In the genomic region with DNA sequence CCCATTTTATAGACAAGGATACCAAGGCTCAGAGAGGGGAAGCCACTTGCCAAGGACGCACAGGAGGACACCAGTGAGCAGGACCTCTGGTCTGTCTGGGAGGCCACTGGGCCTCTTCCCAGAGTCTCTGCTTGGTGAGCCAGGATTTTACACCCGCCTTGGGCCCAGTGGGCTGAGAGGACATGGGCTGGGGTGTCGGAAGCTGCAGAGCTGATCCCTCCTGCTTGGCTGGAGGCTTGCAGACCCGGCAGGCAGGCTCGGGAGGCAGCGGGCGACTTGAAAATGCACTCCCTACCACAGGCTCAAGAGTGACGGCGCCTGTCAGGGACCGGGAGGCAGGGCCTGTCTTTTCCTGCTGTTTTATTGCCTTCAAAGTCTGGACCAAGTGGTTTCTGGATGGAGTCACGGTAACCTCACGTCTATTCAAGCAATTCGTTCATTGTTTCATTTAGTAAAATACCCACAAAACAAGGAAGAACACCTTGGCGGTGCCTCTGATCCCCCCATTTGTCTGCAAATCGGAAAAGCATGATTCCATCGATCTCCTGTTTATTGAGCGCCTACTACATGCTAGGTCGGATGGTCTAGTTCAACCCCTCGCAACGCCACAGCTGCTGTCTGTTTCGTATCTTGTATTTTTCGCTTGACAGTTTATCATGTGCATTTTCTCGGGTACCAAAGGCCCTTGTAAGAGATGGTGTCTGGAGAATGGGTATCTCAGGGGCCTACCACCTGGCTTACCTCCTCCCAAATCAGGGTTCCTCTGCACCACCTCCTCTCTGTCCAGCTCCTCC, we compare ENCODE assay signal across 23 cellular contexts.
DNase-seq lines count a peak whose midpoint lies in the region; ATAC-seq, FAIRE-seq and TF ChIP-seq lines count a peak whose summit lies in the region.
"Had no signal": no experiment of that assay in that cellular context is flagged by ENCODE, and none has a peak within 500 bp of the region (broad histone marks: within the 10 kb centered on the region; RNA-seq: fewer than 3 reads in every experiment).

No MANE protein-coding gene starts in this region.

- no peak overlapping the region for H2BK120ac ChIP-seq in H1 (replicated peaks; ENCODE audit: low read depth, low read length)
- no peak overlapping the region for H2BK120ac ChIP-seq in neuronal stem cell (ENCODE audit: low read depth, low read length)

- 0 out of 2 replicates have a peak overlapping the region, but pooled peaks have one; percentile 52 for H2BK20ac ChIP-seq in H1 (ENCODE audit: low read length)

- no peak overlapping the region for H2AFZ ChIP-seq in H1 (ENCODE audit: low read length)
- H2AFZ ChIP-seq in neuronal stem cell (ENCODE audit: low read length), result no peak overlapping the region
- H2AFZ ChIP-seq: parathyroid adenoma had no signal

- no peak for TF ChIP-seq RAD21 in H1 (IDR thresholded peaks at IDR 0.05 in 1 of 2, conservative IDR thresholded peaks at IDR 0.05 in 1 of 2; ENCODE audit: low read depth in 2 of 2, low read length in 2 of 2)

- H3K18ac ChIP-seq in H1 (ENCODE audit: extremely low read depth, low read length) (peak overlapping the region; percentile 4; the same call in 1 of the 2 replicates), neuronal stem cell (ENCODE audit: low read length) (no peak overlapping the region)

- H4K5ac ChIP-seq in H1 (ENCODE audit: insufficient read length, low read depth, low read length), result no peak overlapping the region

- no peak overlapping the region for H3K27ac ChIP-seq in H1 (ENCODE audit: low read depth, low read length)
- no peak overlapping the region for H3K27ac ChIP-seq in neuronal stem cell (replicated peaks; ENCODE audit: low read length)
- H3K27ac ChIP-seq: body of pancreas, colonic mucosa, parathyroid adenoma had no signal

- ATAC-seq in natural killer cell, result no peak
- ATAC-seq in natural killer cell treated with Interleukin-12 subunit alpha and Interleukin-12 subunit beta and Interleukin-15 and Interleukin-18, amount 100 ng/mL, for 72 hours, result no peak
- no peak for ATAC-seq in GM18868 (IDR thresholded peaks at IDR 0.05; ENCODE audit: unreplicated experiment)
- ATAC-seq: activated T-cell treated with anti-CD3 and anti-CD28 coated beads, Interleukin-2, amount 50 U/mL, for 72 hours; body of pancreas; K562; left ventricle myocardium superior; Right ventricle myocardium inferior; stimulated activated naive CD8-positive, alpha-beta T cell treated with anti-CD3 and anti-CD28 coated beads, Interleukin-15, amount 100 ng/mL, for 72 hours had no signal

- peaks cover 4 to 18% (median 12%) of the 10 kb centered on the region in 4 experiments for H3K4me1 ChIP-seq in H1 (replicated peaks in 1 of 4; ENCODE audit: control insufficient read depth in 3 of 4, insufficient read depth in 4 of 4, low read length in 3 of 4)
- peaks cover 35 to 54% of the 10 kb centered on the region in 2 donors for H3K4me1 ChIP-seq in neuronal stem cell (ENCODE audit: control insufficient read depth in 2 of 2, insufficient read depth in 1 of 2, low read depth in 1 of 2, low read length in 2 of 2)
- H3K4me1 ChIP-seq: colonic mucosa, parathyroid adenoma had no signal

- CTCF ChIA-PET in H1 (lab: Charles Lee; ENCODE audit: partially characterized antibody), result interaction anchor here (1.0 to 1.3 kb wide), 2 partner anchors 22 to 74 kb away, joined by 3 to 6 read pairs; no protein-coding TSS in a partner anchor

- H3K36me3 ChIP-seq in H1 (ENCODE audit: control insufficient read depth in 2 of 4, insufficient read depth in 4 of 4, low read length in 3 of 4) (no peaks in the 10 kb centered on the region), neuronal stem cell (replicated peaks in 1 of 2; ENCODE audit: control insufficient read depth in 2 of 2, insufficient read depth in 2 of 2, low read length in 2 of 2) (no peaks in the 10 kb centered on the region)
- H3K36me3 ChIP-seq: colonic mucosa had no signal

- no peak overlapping the region for H3K23ac ChIP-seq in H1 (ENCODE audit: insufficient read length)
- no peak overlapping the region for H3K23ac ChIP-seq in neuronal stem cell (ENCODE audit: low read depth, low read length, poor library complexity)

- no peaks in the 10 kb centered on the region for H3K9me3 Mint-ChIP-seq in natural killer cell
- H3K9me3 Mint-ChIP-seq in natural killer cell treated with Interleukin-12 subunit alpha and Interleukin-12 subunit beta and Interleukin-15 and Interleukin-18, amount 100 ng/mL, for 72 hours, result no peaks in the 10 kb centered on the region
- H3K9me3 Mint-ChIP-seq: activated T-cell treated with anti-CD3 and anti-CD28 coated beads, Interleukin-2, amount 50 U/mL, for 72 hours; stimulated activated naive CD8-positive, alpha-beta T cell treated with anti-CD3 and anti-CD28 coated beads, Interleukin-15, amount 100 ng/mL, for 72 hours had no signal

- H3K23me2 ChIP-seq in H1 (ENCODE audit: low read depth, low read length), result no peaks in the 10 kb centered on the region; the same call in 1 of the 2 replicates

- TF ChIP-seq EP300 in H1 (IDR thresholded peaks at IDR 0.05; ENCODE audit: borderline replicate concordance in 1 of 2, low read depth in 2 of 2, low read length in 2 of 2), result no peak

- peak; percentile 5 for DNase-seq in natural killer cell
- DNase-seq in natural killer cell treated with Interleukin-12 subunit alpha and Interleukin-12 subunit beta and Interleukin-15 and Interleukin-18, amount 100 ng/mL, for 72 hours (ENCODE audit: low spot score), result no peak
- DNase-seq in H1 (ENCODE audit: low read depth in 1 of 2, low spot score in 2 of 2), result peak in 1 of 2 experiments; percentile 43
- no peak for DNase-seq in neuronal stem cell (ENCODE audit: low spot score)
- DNase-seq in ureter (ENCODE audit: low spot score), result peak; percentile 32
- no peak for DNase-seq in A172 (ENCODE audit: low spot score)
- no peak for DNase-seq in SK-N-DZ (ENCODE audit: low spot score)
- DNase-seq: activated CD4-positive, alpha-beta T cell treated with anti-CD3 and anti-CD28 coated beads, Interleukin-2, amount 50 U/mL, for 1 hour; activated T-cell treated with anti-CD3 and anti-CD28 coated beads, Interleukin-2, amount 50 U/mL, for 72 hours; body of pancreas; colonic mucosa; COR-L47; GOT3; left ventricle myocardium superior; NCI-H2171 treated with DMSO at 0.1 percent for 48 hours; stimulated activated CD4-positive, alpha-beta T cell treated with anti-CD3 and anti-CD28 coated beads, Interleukin-4, amount 100 ng/mL, for 1 hour had no signal

- H3K27me3 ChIP-seq in H1 (replicated peaks in 1 of 4; ENCODE audit: control insufficient read depth in 3 of 4, extremely low read depth in 1 of 4, insufficient read depth in 3 of 4, low read length in 3 of 4) (no peaks in the 10 kb centered on the region; a peak in 2 of 7 replicates), neuronal stem cell (ENCODE audit: control insufficient read depth in 3 of 3, insufficient read depth in 3 of 3, low read depth in 1 of 3, low read length in 3 of 3) (peaks cover 0 to 5% (median 0%) of the 10 kb centered on the region in 3 experiments)
- H3K27me3 ChIP-seq: body of pancreas, colonic mucosa had no signal

- no peak for FAIRE-seq in H1 (lab: Jason Lieb, UNC)
- FAIRE-seq: K562, TTC549 had no signal

- H2BK12ac ChIP-seq in H1 (ENCODE audit: low read depth, low read length) (no peak overlapping the region), neuronal stem cell (ENCODE audit: low read length) (peak overlapping the region; percentile 46)

- H3K9me3 ChIP-seq in H1 (ENCODE audit: insufficient read depth in 2 of 2, low read depth in 1 of 2, low read length in 1 of 2) (no peaks in the 10 kb centered on the region), neuronal stem cell (replicated peaks in 1 of 2; ENCODE audit: control insufficient read depth in 2 of 2, insufficient read depth in 1 of 2, low read depth in 1 of 2, low read length in 2 of 2) (peaks cover 0 to 2% of the 10 kb centered on the region in 2 donors)
- H3K9me3 ChIP-seq: body of pancreas, colonic mucosa had no signal

- no peaks in the 10 kb centered on the region for H3K79me2 ChIP-seq in H1 (ENCODE audit: control insufficient read depth in 1 of 2, insufficient read depth in 2 of 2, low read length in 2 of 2)
- H3K79me2 ChIP-seq: parathyroid adenoma had no signal

- no peak for TF ChIP-seq POLR2A in H1 (IDR thresholded peaks at IDR 0.05; ENCODE audit: control extremely low read depth in 1 of 2, low read depth in 2 of 2, low read length in 2 of 2)

- H3K4me3 ChIP-seq in H1 (ENCODE audit: extremely low read depth in 1 of 4, insufficient read depth in 2 of 4, low read depth in 3 of 4, low read length in 4 of 4) (no peak overlapping the region), neuronal stem cell (ENCODE audit: low read length in 2 of 2) (no peak overlapping the region)
- H3K4me3 ChIP-seq: body of pancreas, colonic mucosa, K562 had no signal

- POLR2A ChIA-PET in H1 (lab: Charles Lee; ENCODE audit: partially characterized antibody), result interaction anchor here (1.1 to 2.5 kb wide), 3 partner anchors 9 to 34 kb away, joined by 3 to 14 read pairs (median 3); no protein-coding TSS in a partner anchor

- WGBS in H1 (ENCODE audit: extremely low coverage in 1 of 2, insufficient coverage in 1 of 2, insufficient read length in 1 of 2, insufficient replicate concordance in 2 of 2, low coverage in 1 of 2, low lambda C conversion rate in 2 of 2, missing lambda C conversion rate in 1 of 2), 2 experiments, result 82% methylated on average over 23 of the region's 23 CpGs; no CpG with 5 or more reads in 1 of the 2 experiments
- no CpG with 5 or more reads among the region's 23 CpGs for WGBS in neuronal stem cell (ENCODE audit: extremely low coverage in 2 of 2, insufficient read length in 2 of 2, insufficient replicate concordance in 1 of 2), 2 donors

- H2BK5ac ChIP-seq in H1 (ENCODE audit: low read depth, low read length) (no peak overlapping the region), neuronal stem cell (ENCODE audit: low read length) (no peak overlapping the region)

- H3K14ac ChIP-seq in H1 (ENCODE audit: insufficient read length) (no peak overlapping the region), neuronal stem cell (ENCODE audit: low read length) (no peak overlapping the region)

- no peak overlapping the region for H3K4me3 Mint-ChIP-seq in natural killer cell
- no peak overlapping the region for H3K4me3 Mint-ChIP-seq in natural killer cell treated with Interleukin-12 subunit alpha and Interleukin-12 subunit beta and Interleukin-15 and Interleukin-18, amount 100 ng/mL, for 72 hours
- H3K4me3 Mint-ChIP-seq: activated naive CD8-positive, alpha-beta T cell; activated T-cell treated with anti-CD3 and anti-CD28 coated beads, Interleukin-2, amount 50 U/mL, for 72 hours; stimulated activated naive CD8-positive, alpha-beta T cell treated with anti-CD3 and anti-CD28 coated beads, Interleukin-15, amount 100 ng/mL, for 72 hours had no signal

- no peaks in the 10 kb centered on the region for H3K4me1 Mint-ChIP-seq in natural killer cell
- H3K4me1 Mint-ChIP-seq in natural killer cell treated with Interleukin-12 subunit alpha and Interleukin-12 subunit beta and Interleukin-15 and Interleukin-18, amount 100 ng/mL, for 72 hours (ENCODE audit: low read depth in 2 of 2), result no peaks in the 10 kb centered on the region

- no peak overlapping the region for H4K91ac ChIP-seq in H1 (replicated peaks; ENCODE audit: insufficient read length, low read length)
- no peak overlapping the region for H4K91ac ChIP-seq in neuronal stem cell (ENCODE audit: low read depth, low read length, poor library complexity)

- H4K8ac ChIP-seq in H1 (ENCODE audit: extremely low read depth, insufficient read depth, low read length), result no peak overlapping the region
- no peak overlapping the region for H4K8ac ChIP-seq in neuronal stem cell (ENCODE audit: low read depth, low read length)

- no peaks in the 10 kb centered on the region for H3K36me3 Mint-ChIP-seq in natural killer cell
- no peaks in the 10 kb centered on the region for H3K36me3 Mint-ChIP-seq in natural killer cell treated with Interleukin-12 subunit alpha and Interleukin-12 subunit beta and Interleukin-15 and Interleukin-18, amount 100 ng/mL, for 72 hours
- H3K36me3 Mint-ChIP-seq: activated naive CD8-positive, alpha-beta T cell had no signal

- no peak overlapping the region for H3K9ac ChIP-seq in H1 (replicated peaks in 1 of 4; ENCODE audit: extremely low read depth in 1 of 4, low read depth in 3 of 4, low read length in 3 of 4)
- no peak overlapping the region for H3K9ac ChIP-seq in neuronal stem cell (ENCODE audit: low read depth, low read length, poor library complexity)
- H3K9ac ChIP-seq: parathyroid adenoma had no signal

- H2BK15ac ChIP-seq in H1 (ENCODE audit: low read length) (no peak overlapping the region), neuronal stem cell (ENCODE audit: low read length) (no peak overlapping the region)

- H3K27me3 Mint-ChIP-seq in natural killer cell (ENCODE audit: low read depth in 2 of 2), result peaks cover 0 to 3% of the 10 kb centered on the region in 2 donors
- H3K27me3 Mint-ChIP-seq in natural killer cell treated with Interleukin-12 subunit alpha and Interleukin-12 subunit beta and Interleukin-15 and Interleukin-18, amount 100 ng/mL, for 72 hours, result peaks cover 0 to 4% of the 10 kb centered on the region in 2 donors
- H3K27me3 Mint-ChIP-seq: activated naive CD8-positive, alpha-beta T cell; stimulated activated naive CD8-positive, alpha-beta T cell treated with anti-CD3 and anti-CD28 coated beads, Interleukin-15, amount 100 ng/mL, for 72 hours had no signal

- H3K4me2 ChIP-seq in H1 (ENCODE audit: insufficient read depth in 1 of 2, low read depth in 2 of 2, low read length in 2 of 2), result no peak overlapping the region
- H3K4me2 ChIP-seq in neuronal stem cell (ENCODE audit: insufficient read depth, low read length, poor library complexity, severe bottlenecking), result no peak overlapping the region

- TF ChIP-seq CTCF in natural killer cell (IDR thresholded peaks at IDR 0.05) (no peak), H1 (IDR thresholded peaks at IDR 0.05; ENCODE audit: control extremely low read depth in 1 of 3, insufficient read depth in 1 of 3, low read depth in 1 of 3, low read length in 3 of 3) (no peak)

- intact Hi-C loops in natural killer cell (cut with micrococcal nuclease), result no loop called here

- H2AK5ac ChIP-seq in H1 (ENCODE audit: low read depth, low read length), result no peak overlapping the region
- no peak overlapping the region for H2AK5ac ChIP-seq in neuronal stem cell (ENCODE audit: low read depth, low read length)

- no peaks in the 10 kb centered on the region for H4K20me1 ChIP-seq in H1 (replicated peaks in 1 of 2; ENCODE audit: control insufficient read depth in 1 of 2, insufficient read depth in 2 of 2, low read length in 2 of 2)

- H3K79me1 ChIP-seq in H1 (ENCODE audit: low read depth, low read length) (no peaks in the 10 kb centered on the region), neuronal stem cell (ENCODE audit: low read depth, low read length) (no peaks in the 10 kb centered on the region)

- no peak overlapping the region for H3K4ac ChIP-seq in H1 (replicated peaks; ENCODE audit: insufficient read length, low read depth, low read length)
- H3K4ac ChIP-seq in neuronal stem cell (ENCODE audit: low read length), result no peak overlapping the region

- H3K27ac Mint-ChIP-seq in natural killer cell, result no peak overlapping the region
- H3K27ac Mint-ChIP-seq in natural killer cell treated with Interleukin-12 subunit alpha and Interleukin-12 subunit beta and Interleukin-15 and Interleukin-18, amount 100 ng/mL, for 72 hours, result peak overlapping the region in 1 of 2 donors; percentile 61
- H3K27ac Mint-ChIP-seq: activated naive CD8-positive, alpha-beta T cell; activated T-cell treated with anti-CD3 and anti-CD28 coated beads, Interleukin-2, amount 50 U/mL, for 72 hours had no signal

- H3K56ac ChIP-seq in H1 (replicated peaks; ENCODE audit: insufficient read length, low read depth, low read length), result no peak overlapping the region

Comparison
In these comparisons a context has a peak if more than half of its experiments do, and no peak if none do; other contexts are left out.
1. DNase-seq: peak in natural killer cell (single experiment) and ureter (single experiment); none in natural killer cell treated with Interleukin-12 subunit alpha and Interleukin-12 subunit beta and Interleukin-15 and Interleukin-18, amount 100 ng/mL, for 72 hours (single experiment), neuronal stem cell (single experiment), A172 (single experiment) and SK-N-DZ (single experiment).